Comparison of ENCODE assay signal across 14 cellular contexts in genomic region chr4:140076307-140076706, GRCh38.
"Had no signal": no experiment of that assay in that cellular context is flagged by ENCODE, and none has a peak within 500 bp of the region (broad histone marks: within the 10 kb centered on the region; RNA-seq: fewer than 3 reads in every experiment).

No MANE protein-coding gene starts in this region.

- H3K36me3 ChIP-seq: cardiac muscle cell, right atrium auricular region, tibial nerve had no signal

- H3K27ac ChIP-seq: cardiac muscle cell, right atrium auricular region, skin epidermis, tibial nerve had no signal

- H3K4me3 ChIP-seq: cardiac muscle cell, right atrium auricular region, skin epidermis, tibial nerve had no signal

- H3K27me3 ChIP-seq: cardiac muscle cell, right atrium auricular region, tibial nerve had no signal

- H3K9me3 Mint-ChIP-seq: stimulated activated memory B cell treated with anti-CD40 and anti-IgM and Interleukin-4, amounts not matched to agents 10 μg/mL and 1 μg/mL and 100 μg/mL, for 72 hours had no signal

- ATAC-seq: left colon; naive thymus-derived CD4-positive, alpha-beta T cell; stimulated activated memory B cell treated with anti-CD40 and anti-IgM and Interleukin-4, amounts not matched to agents 10 μg/mL and 1 μg/mL and 100 μg/mL, for 72 hours had no signal

- H3K4me3 Mint-ChIP-seq: stimulated activated memory B cell treated with anti-CD40 and anti-IgM and Interleukin-4, amounts not matched to agents 10 μg/mL and 1 μg/mL and 100 μg/mL, for 72 hours had no signal

- H3K27ac Mint-ChIP-seq: stimulated activated memory B cell treated with anti-CD40 and anti-IgM and Interleukin-4, amounts not matched to agents 10 μg/mL and 1 μg/mL and 100 μg/mL, for 72 hours had no signal

- H3K9me3 ChIP-seq: right atrium auricular region, tibial nerve had no signal

- DNase-seq: activated CD4-positive, alpha-beta T cell treated with anti-CD3 and anti-CD28 coated beads for 1 hour; activated CD8-positive, alpha-beta memory T cell treated with anti-CD3 and anti-CD28 coated beads for 24 hours; activated effector memory CD4-positive, alpha-beta T cell treated with Interleukin-2 at 50 U/mL for 16 hours; effector CD4-positive, alpha-beta T cell; foreskin melanocyte; head of caudate nucleus; left colon; nucleus accumbens had no signal

- H3K36me3 Mint-ChIP-seq: stimulated activated memory B cell treated with anti-CD40 and anti-IgM and Interleukin-4, amounts not matched to agents 10 μg/mL and 1 μg/mL and 100 μg/mL, for 72 hours had no signal
